ENCODE assay signal across 14 cellular contexts in genomic region chr22:44693756-44694155, GRCh38.
"Had no signal": no experiment of that assay in that cellular context is flagged by ENCODE, and none has a peak within 500 bp of the region (broad histone marks: within the 10 kb centered on the region; RNA-seq: fewer than 3 reads in every experiment).

No MANE protein-coding gene starts in this region.

- ATAC-seq: activated CD4-positive, CD25-positive, alpha-beta regulatory T cell treated with anti-CD3 and anti-CD28 coated beads, Interleukin-2, amount 50 U/mL, for 24 hours; left ventricle myocardium superior; naive thymus-derived CD8-positive, alpha-beta T cell; stimulated activated memory B cell treated with anti-CD40 and anti-IgM and Interleukin-4, amounts not matched to agents 10 μg/mL and 1 μg/mL and 100 μg/mL, for 72 hours had no signal

- DNase-seq: activated naive CD4-positive, alpha-beta T cell treated with Interleukin-2 at 50 U/mL for 16 hours; anterior cingulate cortex; brain microvascular endothelial cell; effector CD8-positive, alpha-beta T cell; foreskin fibroblast; kidney glomerular epithelial cell; left ventricle myocardium superior; naive thymus-derived CD8-positive, alpha-beta T cell; occipital lobe; stimulated activated CD4-positive, alpha-beta T cell treated with anti-CD3 and anti-CD28 coated beads, Interleukin-2, amount 100 ng/mL, for 48 hours had no signal

- H3K4me3 Mint-ChIP-seq: activated T-helper 1 cell treated with anti-CD3 and anti-CD28 coated beads, Interleukin-12 subunit alpha, Interleukin-12 subunit beta, Interleukin-2, Interleukin-4 antibody, amounts not matched to agents 30 ng/mL and 10 ng/mL and 1 ng/mL, durations not matched to agents 14 hours and 24 hours and 36 hours; memory B cell; naive thymus-derived CD8-positive, alpha-beta T cell; stimulated activated memory B cell treated with anti-CD40 and anti-IgM and Interleukin-4, amounts not matched to agents 10 μg/mL and 1 μg/mL and 100 μg/mL, for 72 hours had no signal

- H3K9me3 Mint-ChIP-seq: activated T-helper 1 cell treated with anti-CD3 and anti-CD28 coated beads, Interleukin-12 subunit alpha, Interleukin-12 subunit beta, Interleukin-2, Interleukin-4 antibody, amounts not matched to agents 30 ng/mL and 10 ng/mL and 1 ng/mL, durations not matched to agents 14 hours and 24 hours and 36 hours; memory B cell; naive thymus-derived CD8-positive, alpha-beta T cell; stimulated activated memory B cell treated with anti-CD40 and anti-IgM and Interleukin-4, amounts not matched to agents 10 μg/mL and 1 μg/mL and 100 μg/mL, for 72 hours had no signal

- H3K27ac Mint-ChIP-seq: activated T-helper 1 cell treated with anti-CD3 and anti-CD28 coated beads, Interleukin-12 subunit alpha, Interleukin-12 subunit beta, Interleukin-2, Interleukin-4 antibody, amounts not matched to agents 30 ng/mL and 10 ng/mL and 1 ng/mL, durations not matched to agents 14 hours and 24 hours and 36 hours; memory B cell; stimulated activated memory B cell treated with anti-CD40 and anti-IgM and Interleukin-4, amounts not matched to agents 10 μg/mL and 1 μg/mL and 100 μg/mL, for 72 hours had no signal

- H3K27me3 Mint-ChIP-seq: naive thymus-derived CD8-positive, alpha-beta T cell had no signal

- H3K36me3 Mint-ChIP-seq: memory B cell; naive thymus-derived CD8-positive, alpha-beta T cell; stimulated activated memory B cell treated with anti-CD40 and anti-IgM and Interleukin-4, amounts not matched to agents 10 μg/mL and 1 μg/mL and 100 μg/mL, for 72 hours had no signal
